In the genomic region with DNA sequence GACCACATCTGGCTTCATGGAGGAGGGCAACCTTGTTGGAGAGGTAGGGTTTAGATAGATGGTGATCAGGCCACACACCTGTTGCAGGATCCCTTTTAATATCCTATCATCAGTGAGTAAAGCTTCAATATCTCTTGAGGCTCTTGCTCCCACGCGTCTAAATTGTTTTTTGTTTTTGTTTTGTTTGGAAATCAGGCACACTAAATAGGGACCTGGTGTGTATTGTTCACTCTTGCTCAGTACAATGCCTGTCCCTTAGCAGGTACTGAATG, we compare ENCODE assay signal across 26 cellular contexts. TPM values are rescaled to one million over a fixed set of nuclear protein-coding genes. Genes with fewer than 3 reads are reported as not detected.
A peak's percentile ranks its signal among the peaks of the same experiment; 100 is the strongest.
DNase-seq lines count a peak whose midpoint lies in the region; ATAC-seq and TF ChIP-seq lines count a peak whose summit lies in the region.
"Had no signal": no experiment of that assay in that cellular context is flagged by ENCODE, and none has a peak within 500 bp of the region (broad histone marks: within the 10 kb centered on the region; RNA-seq: fewer than 3 reads in every experiment).

No MANE protein-coding gene starts in this region.

- no peak for TF ChIP-seq CTCF in natural killer cell (IDR thresholded peaks at IDR 0.05)
- no peak for TF ChIP-seq CTCF in OCI-LY7 (conservative IDR thresholded peaks at IDR 0.05; ENCODE audit: low read length)

- intact Hi-C loops in natural killer cell (cut with micrococcal nuclease) (no loop called here), OCI-LY7 (cut with micrococcal nuclease; ENCODE audit: unreplicated experiment) (loop anchor here (5.0 kb wide), 2 partner anchors 44 to 211 kb away; no protein-coding TSS in a partner anchor)

- H3K27ac ChIP-seq in OCI-LY7 (ENCODE audit: low read depth, low read length, poor library complexity, severe bottlenecking): peak overlapping the region; percentile 94
- H3K27ac ChIP-seq: GM23248, KMS-11 had no signal

- no peaks in the 10 kb centered on the region for H3K9me3 Mint-ChIP-seq in natural killer cell
- H3K9me3 Mint-ChIP-seq in natural killer cell treated with Interleukin-12 subunit alpha and Interleukin-12 subunit beta and Interleukin-15 and Interleukin-18, amount 100 ng/mL, for 72 hours: no peaks in the 10 kb centered on the region
- H3K9me3 Mint-ChIP-seq in memory B cell: no peaks in the 10 kb centered on the region
- H3K9me3 Mint-ChIP-seq in stimulated activated naive B cell treated with anti-CD40 and anti-IgM and Interleukin-4, amounts not matched to agents 10 μg/mL and 1 μg/mL and 100 μg/mL, for 72 hours: no peaks in the 10 kb centered on the region

- no peak overlapping the region for H3K4me3 ChIP-seq in OCI-LY7 (ENCODE audit: low read depth, low read length, poor library complexity, severe bottlenecking)
- H3K4me3 ChIP-seq: GM23248, HAP-1 had no signal

- no peaks in the 10 kb centered on the region for H3K9me3 ChIP-seq in OCI-LY7 (ENCODE audit: low read length)
- H3K9me3 ChIP-seq: HAP-1 had no signal

- no peaks in the 10 kb centered on the region for H3K36me3 ChIP-seq in OCI-LY7 (ENCODE audit: insufficient read depth, low read length)
- H3K36me3 ChIP-seq: HAP-1 had no signal

- H3K4me1 Mint-ChIP-seq in natural killer cell: peaks cover 21 to 23% of the 10 kb centered on the region in 2 donors
- peaks cover 20 to 27% of the 10 kb centered on the region in 2 donors for H3K4me1 Mint-ChIP-seq in natural killer cell treated with Interleukin-12 subunit alpha and Interleukin-12 subunit beta and Interleukin-15 and Interleukin-18, amount 100 ng/mL, for 72 hours (ENCODE audit: low read depth in 2 of 2)
- peaks cover 39% of the 10 kb centered on the region for H3K4me1 Mint-ChIP-seq in memory B cell
- peaks cover 53 to 88% of the 10 kb centered on the region in 2 donors for H3K4me1 Mint-ChIP-seq in stimulated activated naive B cell treated with anti-CD40 and anti-IgM and Interleukin-4, amounts not matched to agents 10 μg/mL and 1 μg/mL and 100 μg/mL, for 72 hours

- no peak for ATAC-seq in natural killer cell
- ATAC-seq in natural killer cell treated with Interleukin-12 subunit alpha and Interleukin-12 subunit beta and Interleukin-15 and Interleukin-18, amount 100 ng/mL, for 72 hours: no peak
- ATAC-seq in memory B cell (ENCODE audit: low read depth): no peak
- ATAC-seq in stimulated activated naive B cell treated with anti-CD40 and anti-IgM and Interleukin-4, amounts not matched to agents 10 μg/mL and 1 μg/mL and 100 μg/mL, for 72 hours (replicated peaks): no peak
- ATAC-seq: PC-3 had no signal

- H3K79me2 ChIP-seq in OCI-LY7 (ENCODE audit: insufficient read depth, low read depth, low read length): peaks cover 29% of the 10 kb centered on the region

- H3K36me3 Mint-ChIP-seq in natural killer cell (no peaks in the 10 kb centered on the region), memory B cell (no peaks in the 10 kb centered on the region)
- H3K36me3 Mint-ChIP-seq in natural killer cell treated with Interleukin-12 subunit alpha and Interleukin-12 subunit beta and Interleukin-15 and Interleukin-18, amount 100 ng/mL, for 72 hours: no peaks in the 10 kb centered on the region
- peaks cover 4 to 19% of the 10 kb centered on the region in 2 donors for H3K36me3 Mint-ChIP-seq in stimulated activated naive B cell treated with anti-CD40 and anti-IgM and Interleukin-4, amounts not matched to agents 10 μg/mL and 1 μg/mL and 100 μg/mL, for 72 hours

- peak overlapping the region; percentile 64 for H3K4me2 ChIP-seq in OCI-LY7 (ENCODE audit: low read length)

- no peaks in the 10 kb centered on the region for H3K27me3 Mint-ChIP-seq in natural killer cell (ENCODE audit: low read depth in 2 of 2)
- H3K27me3 Mint-ChIP-seq in natural killer cell treated with Interleukin-12 subunit alpha and Interleukin-12 subunit beta and Interleukin-15 and Interleukin-18, amount 100 ng/mL, for 72 hours: no peaks in the 10 kb centered on the region
- no peaks in the 10 kb centered on the region for H3K27me3 Mint-ChIP-seq in memory B cell
- no peaks in the 10 kb centered on the region for H3K27me3 Mint-ChIP-seq in stimulated activated naive B cell treated with anti-CD40 and anti-IgM and Interleukin-4, amounts not matched to agents 10 μg/mL and 1 μg/mL and 100 μg/mL, for 72 hours

- CTCF ChIA-PET in OCI-LY7 (lab: Charles Lee; ENCODE audit: unreplicated experiment): interaction anchor here (1.4 kb wide), 1 partner anchor 70 kb away, joined by 3 read pairs; no protein-coding TSS in a partner anchor

- H3K4me1 ChIP-seq in OCI-LY7 (ENCODE audit: insufficient read depth, low read length, poor library complexity, severe bottlenecking): peaks cover 86% of the 10 kb centered on the region

- no peaks in the 10 kb centered on the region for H3K9me2 ChIP-seq in OCI-LY7 (ENCODE audit: insufficient read depth, low read length)

- H2AFZ ChIP-seq in OCI-LY7 (ENCODE audit: low read length): no peak overlapping the region
- H2AFZ ChIP-seq: GM23248 had no signal

- H3K27ac Mint-ChIP-seq in natural killer cell: no peak overlapping the region
- H3K27ac Mint-ChIP-seq in natural killer cell treated with Interleukin-12 subunit alpha and Interleukin-12 subunit beta and Interleukin-15 and Interleukin-18, amount 100 ng/mL, for 72 hours: no peak overlapping the region
- H3K27ac Mint-ChIP-seq in memory B cell: peak overlapping the region; percentile 2
- H3K27ac Mint-ChIP-seq in stimulated activated naive B cell treated with anti-CD40 and anti-IgM and Interleukin-4, amounts not matched to agents 10 μg/mL and 1 μg/mL and 100 μg/mL, for 72 hours: peak overlapping the region; percentile 79

- DNase-seq in natural killer cell: no peak
- DNase-seq in natural killer cell treated with Interleukin-12 subunit alpha and Interleukin-12 subunit beta and Interleukin-15 and Interleukin-18, amount 100 ng/mL, for 72 hours (ENCODE audit: low spot score): no peak
- DNase-seq in OCI-LY7 (ENCODE audit: low spot score): no peak
- no peak for DNase-seq in memory B cell (ENCODE audit: low spot score in 2 of 2)
- no peak for DNase-seq in stimulated activated naive B cell treated with anti-CD40 and anti-IgM and Interleukin-4, amounts not matched to agents 10 μg/mL and 1 μg/mL and 100 μg/mL, for 72 hours
- DNase-seq in NCI-H82 (lab: John Stamatoyannopoulos, UW): no peak
- no peak for DNase-seq in activated effector memory CD4-positive, alpha-beta T cell treated with anti-CD3 and anti-CD28 coated beads, Interleukin-2, amount 50 U/mL, for 16 hours
- DNase-seq in retina: no peak
- DNase-seq: AML-193, COR-L47, DMS 273 treated with DMSO at 0.1 percent for 48 hours, DMS79 treated with DMSO at 0.1 percent for 48 hours, NCI-H1105, NCI-H2029 treated with DMSO at 0.1 percent for 48 hours, NCI-H226, NCI-H510A treated with DMSO at 0.1 percent for 48 hours, NCI-H748 treated with DMSO at 0.1 percent for 48 hours, PC-3, Right ventricle myocardium superior had no signal

- no TSS peak for BruUV-seq in OCI-LY7 (replicated peaks; lab: Mats Ljungman, UMichigan)

- no peaks in the 10 kb centered on the region for H4K20me1 ChIP-seq in OCI-LY7 (ENCODE audit: insufficient read depth, low read length)

- POLR2A ChIA-PET in OCI-LY7 (lab: Charles Lee): interaction anchor here (0.9 to 1.3 kb wide), 2 partner anchors 9 to 21 kb away, joined by 3 read pairs; partner anchors contain the start of gene ATP6V1G1

- H3K4me3 Mint-ChIP-seq in natural killer cell (peak overlapping the region; percentile 28), memory B cell (no peak overlapping the region)
- no peak overlapping the region for H3K4me3 Mint-ChIP-seq in natural killer cell treated with Interleukin-12 subunit alpha and Interleukin-12 subunit beta and Interleukin-15 and Interleukin-18, amount 100 ng/mL, for 72 hours
- H3K4me3 Mint-ChIP-seq in stimulated activated naive B cell treated with anti-CD40 and anti-IgM and Interleukin-4, amounts not matched to agents 10 μg/mL and 1 μg/mL and 100 μg/mL, for 72 hours: peak overlapping the region; percentile 37 to 52

RNA-seq across cellular contexts. Expression of gene TMEM268, which starts 2.6 kb away (rescaled TPM):
- total RNA-seq in natural killer cell (10 to 100 TPM; 10.4 to 14.9 (median 11.5) TPM), OCI-LY7 (2022) (68.0 and 71.2 TPM in 2 replicates)
- total RNA-seq in natural killer cell treated with Interleukin-12 subunit alpha and Interleukin-12 subunit beta and Interleukin-15 and Interleukin-18, amount 100 ng/mL, for 72 hours: 10 to 100 TPM; 14.6 to 24.2 TPM
- total RNA-seq in OCI-LY7 (2014; rRNA removed; shearing (Covaris generic)): 27.2 and 31.6 TPM in 2 replicates

RNA-seq across cellular contexts. Expression of gene ATP6V1G1, which starts 20.9 kb away (rescaled TPM):
- total RNA-seq in natural killer cell (100 to 1,000 TPM in 1 of 3 donors, 10 to 100 TPM in 2; 83.8 to 101 (median 93.5) TPM), OCI-LY7 (2022) (99.0 and 105 TPM in 2 replicates)
- total RNA-seq in natural killer cell treated with Interleukin-12 subunit alpha and Interleukin-12 subunit beta and Interleukin-15 and Interleukin-18, amount 100 ng/mL, for 72 hours: 10 to 100 TPM; 21.2 to 33.4 TPM
- 117 and 164 TPM in 2 replicates for total RNA-seq in OCI-LY7 (2014; rRNA removed; shearing (Covaris generic))

RNA-seq across cellular contexts. Expression of gene TEX53, which starts 49.1 kb away (rescaled TPM):
- not detected for total RNA-seq in natural killer cell
- not detected for total RNA-seq in natural killer cell treated with Interleukin-12 subunit alpha and Interleukin-12 subunit beta and Interleukin-15 and Interleukin-18, amount 100 ng/mL, for 72 hours
- total RNA-seq in OCI-LY7 (2014; rRNA removed; shearing (Covaris generic)): not detected in 2 replicates
- total RNA-seq in OCI-LY7 (2022): not detected in 2 replicates
- total RNA-seq: A172, GM23248, HT1080, PC-3, Right ventricle myocardium superior, RPMI7951, SK-MEL-5 had no signal

Comparison
In these comparisons a context has a peak if more than half of its experiments do, and no peak if none do; other contexts are left out.
1. H3K4me3 Mint-ChIP-seq: peak in natural killer cell (single experiment) and stimulated activated naive B cell treated with anti-CD40 and anti-IgM and Interleukin-4, amounts not matched to agents 10 μg/mL and 1 μg/mL and 100 μg/mL, for 72 hours (2 of 2); none in natural killer cell treated with Interleukin-12 subunit alpha and Interleukin-12 subunit beta and Interleukin-15 and Interleukin-18, amount 100 ng/mL, for 72 hours (single experiment) and memory B cell (single experiment).
2. H3K27ac Mint-ChIP-seq: peak in memory B cell (single experiment) and stimulated activated naive B cell treated with anti-CD40 and anti-IgM and Interleukin-4, amounts not matched to agents 10 μg/mL and 1 μg/mL and 100 μg/mL, for 72 hours (single experiment); none in natural killer cell (0 of 2) and natural killer cell treated with Interleukin-12 subunit alpha and Interleukin-12 subunit beta and Interleukin-15 and Interleukin-18, amount 100 ng/mL, for 72 hours (0 of 2).